Comparison of ENCODE assay signal across 20 cellular contexts in genomic region chr2:402721-403120, GRCh38.
DNase-seq lines count a peak whose midpoint lies in the region; ATAC-seq and TF ChIP-seq lines count a peak whose summit lies in the region.
"Had no signal": no experiment of that assay in that cellular context is flagged by ENCODE, and none has a peak within 500 bp of the region (broad histone marks: within the 10 kb centered on the region; RNA-seq: fewer than 3 reads in every experiment).

No MANE protein-coding gene starts in this region.

- TF ChIP-seq EP300 in esophagus muscularis mucosa (IDR thresholded peaks at IDR 0.05) = no peak

- intact Hi-C loops in activated CD4-positive, alpha-beta T cell treated with anti-CD3 and anti-CD28 coated beads, Interleukin-2, amount 10 ng/mL, durations not matched to agents 24 days and 14 days (cut with micrococcal nuclease) = no loop called here
- intact Hi-C loops in activated CD4-positive, alpha-beta T cell treated with anti-CD3 and anti-CD28 coated beads for 36 hours (cut with DNase I, micrococcal nuclease) = no loop called here
- intact Hi-C loops in esophagus muscularis mucosa (cut with DNase I) = no loop called here
- intact Hi-C loops in vagina (cut with DNase I) = no loop called here

- DNase-seq in activated CD4-positive, alpha-beta T cell treated with anti-CD3 and anti-CD28 coated beads, Interleukin-2, amount 10 ng/mL, durations not matched to agents 24 days and 14 days = peak; percentile 42
- no peak for DNase-seq in activated CD4-positive, alpha-beta T cell treated with anti-CD3 and anti-CD28 coated beads for 36 hours
- DNase-seq in esophagus muscularis mucosa (ENCODE audit: extremely low spot score) (peak; percentile 89), osteocyte (ENCODE audit: extremely low spot score, unreplicated experiment) (peak; percentile 57), vagina (ENCODE audit: extremely low spot score in 2 of 2) (peak; percentile 43 to 67), cerebellar cortex (ENCODE audit: low spot score) (no peak)
- no peak for DNase-seq in effector memory CD8-positive, alpha-beta T cell
- DNase-seq: AML-193; Caco-2; Calu3; CD4-positive, alpha-beta T cell; DMS79 treated with DMSO at 0.1 percent for 48 hours; GF-D8 had no signal

- WGBS in esophagus muscularis mucosa = 80% methylated on average over 3 of the region's 3 CpGs

- H3K27ac ChIP-seq in esophagus muscularis mucosa (replicated peaks in 1 of 4) = no peak overlapping the region
- H3K27ac ChIP-seq in vagina = no peak overlapping the region
- H3K27ac ChIP-seq: 22Rv1; A549; BLaER1 treated with 17β-estradiol and CSF1 and Interleukin-3, amounts not matched to agents 10 nM and 100 nM; C4-2B had no signal

- H3K36me3 ChIP-seq in esophagus muscularis mucosa (no peaks in the 10 kb centered on the region), vagina (no peaks in the 10 kb centered on the region)
- H3K36me3 ChIP-seq: BLaER1 treated with 17β-estradiol and CSF1 and Interleukin-3, amounts not matched to agents 10 nM and 100 nM had no signal

- no peak overlapping the region for H3K4me3 Mint-ChIP-seq in activated CD4-positive, alpha-beta T cell treated with anti-CD3 and anti-CD28 coated beads, Interleukin-2, amount 10 ng/mL, durations not matched to agents 24 days and 14 days
- no peak overlapping the region for H3K4me3 Mint-ChIP-seq in activated CD4-positive, alpha-beta T cell treated with anti-CD3 and anti-CD28 coated beads for 36 hours
- H3K4me3 Mint-ChIP-seq in osteocyte (ENCODE audit: unreplicated experiment) = no peak overlapping the region
- H3K4me3 Mint-ChIP-seq in effector memory CD8-positive, alpha-beta T cell = no peak overlapping the region
- H3K4me3 Mint-ChIP-seq: B cell; CD4-positive, alpha-beta T cell; CD8-positive, alpha-beta T cell had no signal

- no peak overlapping the region for H3K4me3 ChIP-seq in esophagus muscularis mucosa
- H3K4me3 ChIP-seq in vagina = no peak overlapping the region
- H3K4me3 ChIP-seq: A549; BLaER1 treated with 17β-estradiol and CSF1 and Interleukin-3, amounts not matched to agents 10 nM and 100 nM had no signal

- POLR2A ChIA-PET in activated CD4-positive, alpha-beta T cell treated with anti-CD3 and anti-CD28 coated beads for 36 hours (lab: Charles Lee) = no interaction called here

- peaks cover 5% of the 10 kb centered on the region for H3K9me3 Mint-ChIP-seq in activated CD4-positive, alpha-beta T cell treated with anti-CD3 and anti-CD28 coated beads, Interleukin-2, amount 10 ng/mL, durations not matched to agents 24 days and 14 days
- peaks cover 13% of the 10 kb centered on the region for H3K9me3 Mint-ChIP-seq in activated CD4-positive, alpha-beta T cell treated with anti-CD3 and anti-CD28 coated beads for 36 hours (ENCODE audit: low read depth)
- H3K9me3 Mint-ChIP-seq in osteocyte (ENCODE audit: unreplicated experiment) = peaks cover 8% of the 10 kb centered on the region
- peaks cover 7 to 12% of the 10 kb centered on the region in 2 donors for H3K9me3 Mint-ChIP-seq in effector memory CD8-positive, alpha-beta T cell
- H3K9me3 Mint-ChIP-seq: CD4-positive, alpha-beta T cell had no signal

- H3K27me3 ChIP-seq in esophagus muscularis mucosa (peaks cover 0 to 17% (median 0%) of the 10 kb centered on the region in 4 donors), vagina (no peaks in the 10 kb centered on the region)
- H3K27me3 ChIP-seq: BLaER1 treated with 17β-estradiol and CSF1 and Interleukin-3, amounts not matched to agents 10 nM and 100 nM had no signal

- no peaks in the 10 kb centered on the region for H3K36me3 Mint-ChIP-seq in activated CD4-positive, alpha-beta T cell treated with anti-CD3 and anti-CD28 coated beads, Interleukin-2, amount 10 ng/mL, durations not matched to agents 24 days and 14 days (ENCODE audit: low read depth)
- H3K36me3 Mint-ChIP-seq in activated CD4-positive, alpha-beta T cell treated with anti-CD3 and anti-CD28 coated beads for 36 hours (ENCODE audit: low read depth) = no peaks in the 10 kb centered on the region
- no peaks in the 10 kb centered on the region for H3K36me3 Mint-ChIP-seq in osteocyte (ENCODE audit: unreplicated experiment)
- H3K36me3 Mint-ChIP-seq in effector memory CD8-positive, alpha-beta T cell (ENCODE audit: insufficient read depth) = peaks cover 3% of the 10 kb centered on the region

- H3K4me1 ChIP-seq in esophagus muscularis mucosa = no peaks in the 10 kb centered on the region
- no peaks in the 10 kb centered on the region for H3K4me1 ChIP-seq in vagina
- H3K4me1 ChIP-seq: A549, Caco-2 had no signal

- H3K27me3 Mint-ChIP-seq in activated CD4-positive, alpha-beta T cell treated with anti-CD3 and anti-CD28 coated beads, Interleukin-2, amount 10 ng/mL, durations not matched to agents 24 days and 14 days = peaks cover 2% of the 10 kb centered on the region
- H3K27me3 Mint-ChIP-seq in activated CD4-positive, alpha-beta T cell treated with anti-CD3 and anti-CD28 coated beads for 36 hours = no peaks in the 10 kb centered on the region
- H3K27me3 Mint-ChIP-seq in osteocyte (ENCODE audit: unreplicated experiment) = no peaks in the 10 kb centered on the region
- no peaks in the 10 kb centered on the region for H3K27me3 Mint-ChIP-seq in effector memory CD8-positive, alpha-beta T cell
- H3K27me3 Mint-ChIP-seq: B cell; CD4-positive, alpha-beta T cell had no signal

- TF ChIP-seq POLR2A in esophagus muscularis mucosa (IDR thresholded peaks at IDR 0.05; ENCODE audit: low read depth) (no peak), vagina (IDR thresholded peaks at IDR 0.05) (no peak)

- no peak overlapping the region for H3K27ac Mint-ChIP-seq in activated CD4-positive, alpha-beta T cell treated with anti-CD3 and anti-CD28 coated beads, Interleukin-2, amount 10 ng/mL, durations not matched to agents 24 days and 14 days
- no peak overlapping the region for H3K27ac Mint-ChIP-seq in activated CD4-positive, alpha-beta T cell treated with anti-CD3 and anti-CD28 coated beads for 36 hours
- H3K27ac Mint-ChIP-seq in osteocyte (ENCODE audit: unreplicated experiment) = no peak overlapping the region
- H3K27ac Mint-ChIP-seq in effector memory CD8-positive, alpha-beta T cell = no peak overlapping the region
- H3K27ac Mint-ChIP-seq: B cell; CD4-positive, alpha-beta T cell; CD8-positive, alpha-beta T cell had no signal

- no peak for TF ChIP-seq CTCF in esophagus muscularis mucosa (IDR thresholded peaks at IDR 0.05)
- no peak for TF ChIP-seq CTCF in osteocyte (IDR thresholded peaks at IDR 0.05)
- no peak for TF ChIP-seq CTCF in vagina (IDR thresholded peaks at IDR 0.05)

- peaks cover 0 to 10% (median 0%) of the 10 kb centered on the region in 4 donors for H3K9me3 ChIP-seq in esophagus muscularis mucosa
- no peaks in the 10 kb centered on the region for H3K9me3 ChIP-seq in vagina
- H3K9me3 ChIP-seq: A549 had no signal

- CTCF ChIA-PET in activated CD4-positive, alpha-beta T cell treated with anti-CD3 and anti-CD28 coated beads for 36 hours (lab: Charles Lee) = no interaction called here

- H3K4me1 Mint-ChIP-seq in activated CD4-positive, alpha-beta T cell treated with anti-CD3 and anti-CD28 coated beads, Interleukin-2, amount 10 ng/mL, durations not matched to agents 24 days and 14 days = no peaks in the 10 kb centered on the region
- no peaks in the 10 kb centered on the region for H3K4me1 Mint-ChIP-seq in activated CD4-positive, alpha-beta T cell treated with anti-CD3 and anti-CD28 coated beads for 36 hours
- H3K4me1 Mint-ChIP-seq in osteocyte (ENCODE audit: unreplicated experiment) = peaks cover 11% of the 10 kb centered on the region
- H3K4me1 Mint-ChIP-seq in effector memory CD8-positive, alpha-beta T cell (ENCODE audit: low read depth in 2 of 2) = peaks cover 0 to 6% of the 10 kb centered on the region in 2 donors
- H3K4me1 Mint-ChIP-seq: B cell had no signal

- ATAC-seq in activated CD4-positive, alpha-beta T cell treated with anti-CD3 and anti-CD28 coated beads for 36 hours = no peak
- ATAC-seq in GM21529 (IDR thresholded peaks at IDR 0.05; ENCODE audit: unreplicated experiment) = no peak
- no peak for ATAC-seq in effector memory CD8-positive, alpha-beta T cell (replicated peaks)
- ATAC-seq: A549; CD8-positive, alpha-beta T cell had no signal

Comparison
In these comparisons a context has a peak if more than half of its experiments do, and no peak if none do; other contexts are left out.
1. DNase-seq: peak in activated CD4-positive, alpha-beta T cell treated with anti-CD3 and anti-CD28 coated beads, Interleukin-2, amount 10 ng/mL, durations not matched to agents 24 days and 14 days (single experiment), esophagus muscularis mucosa (single experiment), osteocyte (single experiment) and vagina (2 of 2); none in activated CD4-positive, alpha-beta T cell treated with anti-CD3 and anti-CD28 coated beads for 36 hours (single experiment), cerebellar cortex (single experiment) and effector memory CD8-positive, alpha-beta T cell (0 of 3).